In the genomic region with DNA sequence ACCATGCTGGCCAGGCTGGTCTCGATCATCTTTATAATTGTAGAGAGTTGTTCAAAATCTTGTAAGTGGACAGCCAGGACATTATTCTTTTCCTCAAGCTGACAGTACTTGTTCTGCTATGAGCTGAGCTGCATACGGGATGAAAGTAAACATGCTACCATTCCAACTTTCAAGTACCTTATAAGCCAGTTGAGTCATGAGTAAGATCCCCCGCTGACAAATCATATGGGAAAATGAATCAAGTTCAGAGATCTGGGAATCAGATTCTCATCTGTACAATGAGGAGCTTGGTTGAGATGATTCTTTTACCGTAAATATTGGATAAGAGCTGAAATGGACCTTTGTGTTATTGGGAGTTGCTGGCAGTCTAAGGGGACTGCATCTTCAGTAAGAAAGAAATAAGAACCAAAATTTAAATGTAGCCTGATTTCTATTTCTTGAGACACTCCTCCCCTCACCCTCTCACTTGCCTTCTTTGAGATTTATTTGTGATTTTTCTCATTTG, we compare ENCODE assay signal across 38 cellular contexts.
"Had no signal": no experiment of that assay in that cellular context is flagged by ENCODE, and none has a peak within 500 bp of the region (broad histone marks: within the 10 kb centered on the region; RNA-seq: fewer than 3 reads in every experiment).

No MANE protein-coding gene starts in this region.

- H3K27me3 Mint-ChIP-seq: activated naive CD8-positive, alpha-beta T cell treated with anti-CD3 and anti-CD28 coated beads, Interleukin-2, amount 10 ng/mL, durations not matched to agents 7 days and 5 days; effector memory CD8-positive, alpha-beta T cell; stimulated activated memory B cell treated with anti-CD40 and anti-IgM and Interleukin-4, amounts not matched to agents 10 μg/mL and 1 μg/mL and 100 μg/mL, for 72 hours; stimulated activated naive CD8-positive, alpha-beta T cell treated with anti-CD3 and anti-CD28 coated beads, Interleukin-15, amount 100 ng/mL, for 72 hours had no signal

- H3K9me3 ChIP-seq: heart left ventricle, neutrophil, ovary, prostate gland, sigmoid colon, upper lobe of left lung had no signal

- H3K4me1 ChIP-seq: prostate gland, sigmoid colon, upper lobe of left lung had no signal

- FAIRE-seq: TTC549 had no signal

- H3K27ac ChIP-seq: coronary artery, heart left ventricle, neutrophil, ovary, prostate gland, sigmoid colon, upper lobe of left lung, WERI-Rb-1 had no signal

- DNase-seq: activated CD4-positive, alpha-beta T cell treated with anti-CD3 and anti-CD28 coated beads for 48 hours; activated CD4-positive, alpha-beta T cell treated with anti-CD3 and anti-CD28 coated beads, Interleukin-2, amount 50 U/mL, for 48 hours; activated CD8-positive, alpha-beta memory T cell treated with anti-CD3 and anti-CD28 coated beads for 24 hours; activated effector memory CD4-positive, alpha-beta T cell treated with anti-CD3 and anti-CD28 coated beads, Interleukin-2, amount 50 U/mL, for 16 hours; activated naive CD4-positive, alpha-beta T cell treated with anti-CD3 and anti-CD28 coated beads for 36 hours; activated naive CD8-positive, alpha-beta T cell treated with anti-CD3 and anti-CD28 coated beads, Interleukin-2, amount 10 ng/mL, durations not matched to agents 7 days and 5 days; amniotic stem cell; cerebellar nuclear complex; effector memory CD8-positive, alpha-beta T cell; foreskin fibroblast; heart left ventricle; hypothalamus; immature natural killer cell; ovary; retina; sigmoid colon; stimulated activated CD4-positive, alpha-beta T cell treated with anti-CD3 and anti-CD28 coated beads, Interleukin-1b, Interleukin-23, amount 100 ng/mL, for 48 hours; stimulated activated CD4-positive, alpha-beta T cell treated with anti-CD3 and anti-CD28 coated beads, Interleukin-4, amount 100 ng/mL, for 4 hours; stimulated activated CD8-positive, alpha-beta memory T cell treated with anti-CD3 and anti-CD28 coated beads, Interleukin-4, amount 100 ng/mL, for 48 hours; stimulated activated naive CD8-positive, alpha-beta T cell treated with anti-CD3 and anti-CD28 coated beads, Interleukin-15, amount 100 ng/mL, for 72 hours; substantia nigra; SW 1271; T-helper 9 cell; upper lobe of left lung; WERI-Rb-1 had no signal

- H3K4me3 ChIP-seq: cardiac muscle cell, coronary artery, heart left ventricle, lung, ovary, prostate gland, sigmoid colon, smooth muscle cell, upper lobe of left lung had no signal

- H3K27ac Mint-ChIP-seq: activated naive CD4-positive, alpha-beta T cell treated with anti-CD3 and anti-CD28 coated beads for 36 hours; activated naive CD8-positive, alpha-beta T cell treated with anti-CD3 and anti-CD28 coated beads, Interleukin-2, amount 10 ng/mL, durations not matched to agents 7 days and 5 days; activated T-helper 1 cell treated with anti-CD3 and anti-CD28 coated beads, Interleukin-12 subunit alpha, Interleukin-12 subunit beta, Interleukin-2, Interleukin-4 antibody, amounts not matched to agents 30 ng/mL and 10 ng/mL and 1 ng/mL, durations not matched to agents 14 hours and 24 hours and 36 hours; effector memory CD8-positive, alpha-beta T cell; immature natural killer cell; nephron; stimulated activated memory B cell treated with anti-CD40 and anti-IgM and Interleukin-4, amounts not matched to agents 10 μg/mL and 1 μg/mL and 100 μg/mL, for 72 hours; T-helper 1 cell treated with Interleukin-12 subunit alpha and Interleukin-12 subunit beta and Interleukin-4 antibody, amounts not matched to agents 30 μg/mL and 1 μg/mL, for 36 hours had no signal

- H3K4me1 Mint-ChIP-seq: activated naive CD8-positive, alpha-beta T cell treated with anti-CD3 and anti-CD28 coated beads, Interleukin-2, amount 10 ng/mL, durations not matched to agents 7 days and 5 days; immature natural killer cell; stimulated activated memory B cell treated with anti-CD40 and anti-IgM and Interleukin-4, amounts not matched to agents 10 μg/mL and 1 μg/mL and 100 μg/mL, for 72 hours; stimulated activated naive CD8-positive, alpha-beta T cell treated with anti-CD3 and anti-CD28 coated beads, Interleukin-15, amount 100 ng/mL, for 72 hours had no signal

- H3K27me3 ChIP-seq: cardiac muscle cell, heart left ventricle, neutrophil, ovary, sigmoid colon, upper lobe of left lung had no signal

- H3K4me3 Mint-ChIP-seq: activated naive CD4-positive, alpha-beta T cell treated with anti-CD3 and anti-CD28 coated beads for 36 hours; activated naive CD8-positive, alpha-beta T cell treated with anti-CD3 and anti-CD28 coated beads, Interleukin-2, amount 10 ng/mL, durations not matched to agents 7 days and 5 days; activated T-helper 1 cell treated with anti-CD3 and anti-CD28 coated beads, Interleukin-12 subunit alpha, Interleukin-12 subunit beta, Interleukin-2, Interleukin-4 antibody, amounts not matched to agents 30 ng/mL and 10 ng/mL and 1 ng/mL, durations not matched to agents 14 hours and 24 hours and 36 hours; effector memory CD8-positive, alpha-beta T cell; immature natural killer cell; nephron; stimulated activated memory B cell treated with anti-CD40 and anti-IgM and Interleukin-4, amounts not matched to agents 10 μg/mL and 1 μg/mL and 100 μg/mL, for 72 hours; stimulated activated naive CD8-positive, alpha-beta T cell treated with anti-CD3 and anti-CD28 coated beads, Interleukin-15, amount 100 ng/mL, for 72 hours; T-helper 1 cell treated with Interleukin-12 subunit alpha and Interleukin-12 subunit beta and Interleukin-4 antibody, amounts not matched to agents 30 μg/mL and 1 μg/mL, for 36 hours had no signal

- H3K4me2 ChIP-seq: smooth muscle cell had no signal

- ATAC-seq: activated CD4-positive, CD25-positive, alpha-beta regulatory T cell treated with anti-CD3 and anti-CD28 coated beads, Interleukin-2, amount 50 U/mL, for 24 hours; effector memory CD8-positive, alpha-beta T cell; heart left ventricle; left lobe of liver; stimulated activated memory B cell treated with anti-CD40 and anti-IgM and Interleukin-4, amounts not matched to agents 10 μg/mL and 1 μg/mL and 100 μg/mL, for 72 hours; stimulated activated naive CD8-positive, alpha-beta T cell treated with anti-CD3 and anti-CD28 coated beads, Interleukin-15, amount 100 ng/mL, for 72 hours had no signal

- H3K9me3 Mint-ChIP-seq: activated naive CD4-positive, alpha-beta T cell treated with anti-CD3 and anti-CD28 coated beads for 36 hours; activated T-helper 1 cell treated with anti-CD3 and anti-CD28 coated beads, Interleukin-12 subunit alpha, Interleukin-12 subunit beta, Interleukin-2, Interleukin-4 antibody, amounts not matched to agents 30 ng/mL and 10 ng/mL and 1 ng/mL, durations not matched to agents 14 hours and 24 hours and 36 hours; effector memory CD8-positive, alpha-beta T cell; immature natural killer cell; nephron; stimulated activated memory B cell treated with anti-CD40 and anti-IgM and Interleukin-4, amounts not matched to agents 10 μg/mL and 1 μg/mL and 100 μg/mL, for 72 hours; stimulated activated naive CD8-positive, alpha-beta T cell treated with anti-CD3 and anti-CD28 coated beads, Interleukin-15, amount 100 ng/mL, for 72 hours; T-helper 1 cell treated with Interleukin-12 subunit alpha and Interleukin-12 subunit beta and Interleukin-4 antibody, amounts not matched to agents 30 μg/mL and 1 μg/mL, for 36 hours had no signal

- H3K36me3 ChIP-seq: cardiac muscle cell, heart left ventricle, ovary, prostate gland, sigmoid colon, upper lobe of left lung had no signal
